Comparison of ENCODE assay signal across 8 cellular contexts in genomic region chr11:129375731-129376657, GRCh38. TPM values are rescaled to one million over a fixed set of nuclear protein-coding genes. Genes with fewer than 3 reads are reported as not detected.
DNase-seq lines count a peak whose midpoint lies in the region; ATAC-seq and TF ChIP-seq lines count a peak whose summit lies in the region.

Gene BARX2, plus strand, starts transcription at chr11:129375848. Its CDS starts 188 bp downstream, at chr11:129376036.

- ATAC-seq in left lung: peak; percentile 92
- peak; percentile 72 for ATAC-seq in stimulated activated naive CD8-positive, alpha-beta T cell treated with anti-CD3 and anti-CD28 coated beads, Interleukin-15, Interleukin-2, amounts not matched to agents 100 U/mL and 50 U/mL, for 24 hours
- no peak for ATAC-seq in GM21619 (IDR thresholded peaks at IDR 0.05; ENCODE audit: unreplicated experiment)

- in situ Hi-C loops in GM13977 (cut with MboI; ENCODE audit: low pct_unique_long_range_greater_than_20kb, low sequenced_read_pairs, unreplicated experiment): no loop called here

- peak within 1 kb of the TSS; percentile 65 to 80 for H3K9ac ChIP-seq in colonic mucosa (ENCODE audit: low read depth in 2 of 2, low read length in 2 of 2)

- intact Hi-C loops in colonic mucosa (cut with DNase I) (no loop called here), left lung (cut with DNase I) (no loop called here)

- H3K4me3 ChIP-seq in Peyer's patch (peak within 1 kb of the TSS in 3 of 4 donors; percentile 34 to 65 (median 63)), colonic mucosa (peak within 1 kb of the TSS; percentile 40), left lung (peak within 1 kb of the TSS; percentile 8 to 17)

- H3K4me1 ChIP-seq in Peyer's patch: peaks cover 0 to 27% (median 0%) of the 10 kb centered on the region in 4 donors
- H3K4me1 ChIP-seq in colonic mucosa: no peaks in the 10 kb centered on the region
- peaks cover 0 to 36% of the 10 kb centered on the region in 2 donors for H3K4me1 ChIP-seq in left lung

- H3K27ac ChIP-seq in Peyer's patch (peak within 1 kb of the TSS in 3 of 4 donors; percentile 83 to 95 (median 89)), colonic mucosa (peak within 1 kb of the TSS; percentile 95), left lung (no peak within 1 kb of the TSS)

- H3K36me3 ChIP-seq in Peyer's patch: no peaks in the 10 kb centered on the region
- no peaks in the 10 kb centered on the region for H3K36me3 ChIP-seq in colonic mucosa
- H3K36me3 ChIP-seq in left lung: no peaks in the 10 kb centered on the region

- DNase-seq in AG09319 (ENCODE audit: extremely low read depth, low read depth) (no peak), GM13977 (ENCODE audit: low spot score) (peak; percentile 62), Peyer's patch (peak in 2 of 3 donors; percentile 81 to 87), colonic mucosa (peak; percentile 77), left lung (peak; percentile 61 to 83), OCI-M1 (lab: John Stamatoyannopoulos, UW) (no peak)
- DNase-seq in stimulated activated naive CD8-positive, alpha-beta T cell treated with anti-CD3 and anti-CD28 coated beads, Interleukin-15, Interleukin-2, amounts not matched to agents 100 U/mL and 50 U/mL, for 24 hours: peak; percentile 40

- peak; percentile 31 for TF ChIP-seq POLR2A in Peyer's patch (IDR thresholded peaks at IDR 0.05)

- peak; percentile 47 for TF ChIP-seq CTCF in AG09319 (IDR thresholded peaks at IDR 0.05; ENCODE audit: low read depth, low read length)
- peak; percentile 48 for TF ChIP-seq CTCF in GM13977 (IDR thresholded peaks at IDR 0.05; ENCODE audit: extremely low read depth, insufficient read depth, missing control alignments)
- peak in 4 of 6 experiments; percentile 26 to 79 (median 72) for TF ChIP-seq CTCF in Peyer's patch (IDR thresholded peaks at IDR 0.05)
- peak; percentile 22 for TF ChIP-seq CTCF in colonic mucosa (IDR thresholded peaks at IDR 0.05)
- TF ChIP-seq CTCF in left lung (IDR thresholded peaks at IDR 0.05): peak in 1 of 2 donors; percentile 23

- H3K27me3 ChIP-seq in Peyer's patch (peaks cover 0 to 11% of the 10 kb centered on the region in 2 donors), colonic mucosa (peaks cover 17% of the 10 kb centered on the region), left lung (peaks cover 76 to 100% of the 10 kb centered on the region in 2 donors)

- H3K9me3 ChIP-seq in Peyer's patch (no peaks in the 10 kb centered on the region), colonic mucosa (no peaks in the 10 kb centered on the region), left lung (no peaks in the 10 kb centered on the region)

RNA-seq across cellular contexts. Expression of gene BARX2, which starts in this region (rescaled TPM):
- 10 to 100 TPM in 3 of 4 donors, 1 to 10 TPM in 1; 1.7 to 19.8 (median 15.7) TPM for total RNA-seq in Peyer's patch
- total RNA-seq in colonic mucosa: 10 to 100 TPM; 19.0 to 23.9 TPM
- under 1 TPM; 0.17 to 0.24 TPM for total RNA-seq in left lung

Comparison
In these comparisons a context has a peak if more than half of its experiments do, and no peak if none do; other contexts are left out.
1. Peak in DNase-seq, ATAC-seq and H3K4me3 ChIP-seq in left lung; RNA of the gene not detected or under 1 TPM.
2. DNase-seq: peak in GM13977 (single experiment), Peyer's patch (2 of 3), colonic mucosa (single experiment) and stimulated activated naive CD8-positive, alpha-beta T cell treated with anti-CD3 and anti-CD28 coated beads, Interleukin-15, Interleukin-2, amounts not matched to agents 100 U/mL and 50 U/mL, for 24 hours (single experiment); none in AG09319 (single experiment) and OCI-M1 (single experiment).
3. H3K27ac ChIP-seq: peak in Peyer's patch (3 of 4) and colonic mucosa (single experiment); none in left lung (0 of 2).
4. H3K4me3 ChIP-seq: peak in every context shown above with its lines; median percentile 63 in Peyer's patch; 40 in colonic mucosa; 12 in left lung.